In genomic region chr9:72844440-72844768, GRCh38 we compare ENCODE assay signal across 18 cellular contexts.
"Had no signal": no experiment of that assay in that cellular context is flagged by ENCODE, and none has a peak within 500 bp of the region (broad histone marks: within the 10 kb centered on the region; RNA-seq: fewer than 3 reads in every experiment).

No MANE protein-coding gene starts in this region.

- H3K9me3 ChIP-seq: neutrophil had no signal

- H2AFZ ChIP-seq: parathyroid adenoma had no signal

- H3K27me3 ChIP-seq: heart left ventricle, left lung, neutrophil, spleen had no signal

- H3K4me3 ChIP-seq: heart left ventricle, left lung, spleen, thoracic aorta had no signal

- H3K36me3 ChIP-seq: heart left ventricle, left lung, neutrophil, spleen, thoracic aorta had no signal

- H3K27ac ChIP-seq: heart left ventricle, left lung, neutrophil, parathyroid adenoma, spleen, thoracic aorta had no signal

- ATAC-seq: activated CD8-positive, alpha-beta memory T cell treated with anti-CD3 and anti-CD28 coated beads, Interleukin-2, amount 10 ng/mL, durations not matched to agents 7 days and 5 days; activated T-helper 17 cell treated with anti-CD3 and anti-CD28 coated beads, Interleukin-2, amount 50 U/mL, for 72 hours; heart left ventricle; left lung; natural killer cell treated with Interleukin-12 subunit alpha and Interleukin-12 subunit beta and Interleukin-15 and Interleukin-18, amount 100 ng/mL, for 72 hours; stimulated activated naive B cell treated with anti-CD40 and anti-IgM and Interleukin-4, amounts not matched to agents 10 μg/mL and 1 μg/mL and 100 μg/mL, for 72 hours had no signal

- DNase-seq: activated B cell treated with CpG ODN at 0.5 μM for 24 hours; activated CD4-positive, alpha-beta memory T cell treated with anti-CD3 and anti-CD28 coated beads, Interleukin-2, amount 10 ng/mL, durations not matched to agents 7 days and 5 days; activated CD4-positive, alpha-beta T cell treated with anti-CD3 and anti-CD28 coated beads for 4 hours; activated CD8-positive, alpha-beta memory T cell treated with anti-CD3 and anti-CD28 coated beads, Interleukin-2, amount 10 ng/mL, durations not matched to agents 7 days and 5 days; activated naive CD4-positive, alpha-beta T cell; activated naive CD8-positive, alpha-beta T cell treated with anti-CD3 and anti-CD28 coated beads for 36 hours; activated T-cell treated with anti-CD3 and anti-CD28 coated beads, Interleukin-2, amount 50 U/mL, for 1 hour; amniotic stem cell; heart left ventricle; kidney; left lung; spleen; stimulated activated naive B cell treated with anti-CD40 and anti-IgM and Interleukin-4, amounts not matched to agents 10 μg/mL and 1 μg/mL and 100 μg/mL, for 72 hours had no signal

- H3K4me1 ChIP-seq: heart left ventricle, left lung, parathyroid adenoma, spleen had no signal

- H3K79me2 ChIP-seq: parathyroid adenoma had no signal

- H3K9ac ChIP-seq: parathyroid adenoma had no signal
